Comparison of ENCODE assay signal across 1 cellular context in the genomic region with DNA sequence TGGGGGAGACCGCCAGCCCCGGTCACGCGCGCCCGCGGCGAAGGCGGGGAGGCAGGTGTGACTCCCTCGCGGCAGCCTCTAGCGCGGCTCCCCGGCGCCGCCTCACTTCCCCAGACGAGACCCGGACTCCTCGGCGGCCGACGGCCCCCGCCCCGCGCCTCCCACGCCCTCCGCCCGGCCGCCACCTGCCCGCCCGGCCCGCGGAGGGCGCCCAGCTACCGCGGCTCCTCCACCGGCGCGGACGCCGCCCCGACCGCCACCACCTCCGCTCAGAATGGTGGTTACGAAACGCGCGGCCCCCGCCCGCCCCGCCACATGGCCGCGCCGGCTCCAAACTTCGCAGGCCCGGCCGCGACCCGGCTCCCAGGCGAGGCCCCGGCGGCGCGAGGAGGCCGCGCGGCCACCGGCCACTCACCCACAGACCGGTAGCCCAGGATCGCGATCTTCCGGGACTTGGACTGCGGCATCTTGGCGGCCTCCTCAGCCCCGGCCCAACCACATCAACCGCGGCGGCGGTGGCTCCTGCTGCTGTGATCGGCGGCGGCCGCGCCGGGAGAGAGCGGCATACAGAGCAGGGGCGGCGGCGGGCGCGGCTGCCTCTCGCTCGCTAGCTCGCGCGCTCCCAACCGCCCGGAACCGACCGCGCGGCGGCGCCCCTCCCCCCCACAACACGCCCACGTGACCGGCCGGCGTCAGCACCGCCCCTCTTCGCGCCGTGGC.
TF ChIP-seq lines count a peak whose summit lies in the region.
"Not testable (repeated sequence)": the region's sequence is repeated elsewhere in the genome, so short reads cannot be mapped to it uniquely, and the experiment has no call there.

No MANE protein-coding gene starts in this region.

TF ChIP-seq in K562, 482 proteins besides CTCF, POLR2A, EP300 and RAD21 (continued from another document):
- TF ChIP-seq, protein P1, sequence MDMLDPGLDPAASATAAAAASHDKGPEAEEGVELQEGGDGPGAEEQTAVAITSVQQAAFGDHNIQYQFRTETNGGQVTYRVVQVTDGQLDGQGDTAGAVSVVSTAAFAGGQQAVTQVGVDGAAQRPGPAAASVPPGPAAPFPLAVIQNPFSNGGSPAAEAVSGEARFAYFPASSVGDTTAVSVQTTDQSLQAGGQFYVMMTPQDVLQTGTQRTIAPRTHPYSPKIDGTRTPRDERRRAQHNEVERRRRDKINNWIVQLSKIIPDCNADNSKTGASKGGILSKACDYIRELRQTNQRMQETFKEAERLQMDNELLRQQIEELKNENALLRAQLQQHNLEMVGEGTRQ (CRISPR knock-in tag; IDR thresholded peaks at IDR 0.05): peak; percentile 55
- TF ChIP-seq ZNF589 (CRISPR knock-in tag; IDR thresholded peaks at IDR 0.05; ENCODE audit: low read depth) (peak; percentile 57; the same call in 1 of the 2 replicates), L3MBTL2 (IDR thresholded peaks at IDR 0.05) (peak; percentile 85; the same call in 1 of the 2 replicates), ZBTB17 (CRISPR knock-in tag; IDR thresholded peaks at IDR 0.05) (peak; percentile 66; the same call in 1 of the 2 replicates), CCNT2 (IDR thresholded peaks at IDR 0.05; ENCODE audit: borderline replicate concordance, extremely low read depth, insufficient read length, low read depth, low read length) (peak; percentile 88), SMAD1 (IDR thresholded peaks at IDR 0.05; ENCODE audit: low read depth, low read length, partially characterized antibody) (peak; percentile 34), MYC (IDR thresholded peaks at IDR 0.05; ENCODE audit: low read depth, low read length) (peak; percentile 87), SUPT5H (IDR thresholded peaks at IDR 0.05) (peak; percentile 72), ZNF766 (CRISPR knock-in tag; conservative IDR thresholded peaks at IDR 0.05) (0 out of 2 replicates have a peak, but pooled peaks have one; percentile 60)
- TF ChIP-seq, protein P2, sequence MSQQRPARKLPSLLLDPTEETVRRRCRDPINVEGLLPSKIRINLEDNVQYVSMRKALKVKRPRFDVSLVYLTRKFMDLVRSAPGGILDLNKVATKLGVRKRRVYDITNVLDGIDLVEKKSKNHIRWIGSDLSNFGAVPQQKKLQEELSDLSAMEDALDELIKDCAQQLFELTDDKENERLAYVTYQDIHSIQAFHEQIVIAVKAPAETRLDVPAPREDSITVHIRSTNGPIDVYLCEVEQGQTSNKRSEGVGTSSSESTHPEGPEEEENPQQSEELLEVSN (IDR thresholded peaks at IDR 0.05; ENCODE audit: borderline replicate concordance in 1 of 2, extremely low read depth in 1 of 2, insufficient read depth in 1 of 2, insufficient read length in 1 of 2, low read depth in 1 of 2, low read length in 1 of 2, poor library complexity in 1 of 2, severe bottlenecking in 1 of 2): peak; percentile 41 to 81
- not testable (repeated sequence) for TF ChIP-seq MYC (CRISPR knock-in tag; IDR thresholded peaks at IDR 0.05; ENCODE audit: borderline replicate concordance, low read depth)
- TF ChIP-seq, protein P3, sequence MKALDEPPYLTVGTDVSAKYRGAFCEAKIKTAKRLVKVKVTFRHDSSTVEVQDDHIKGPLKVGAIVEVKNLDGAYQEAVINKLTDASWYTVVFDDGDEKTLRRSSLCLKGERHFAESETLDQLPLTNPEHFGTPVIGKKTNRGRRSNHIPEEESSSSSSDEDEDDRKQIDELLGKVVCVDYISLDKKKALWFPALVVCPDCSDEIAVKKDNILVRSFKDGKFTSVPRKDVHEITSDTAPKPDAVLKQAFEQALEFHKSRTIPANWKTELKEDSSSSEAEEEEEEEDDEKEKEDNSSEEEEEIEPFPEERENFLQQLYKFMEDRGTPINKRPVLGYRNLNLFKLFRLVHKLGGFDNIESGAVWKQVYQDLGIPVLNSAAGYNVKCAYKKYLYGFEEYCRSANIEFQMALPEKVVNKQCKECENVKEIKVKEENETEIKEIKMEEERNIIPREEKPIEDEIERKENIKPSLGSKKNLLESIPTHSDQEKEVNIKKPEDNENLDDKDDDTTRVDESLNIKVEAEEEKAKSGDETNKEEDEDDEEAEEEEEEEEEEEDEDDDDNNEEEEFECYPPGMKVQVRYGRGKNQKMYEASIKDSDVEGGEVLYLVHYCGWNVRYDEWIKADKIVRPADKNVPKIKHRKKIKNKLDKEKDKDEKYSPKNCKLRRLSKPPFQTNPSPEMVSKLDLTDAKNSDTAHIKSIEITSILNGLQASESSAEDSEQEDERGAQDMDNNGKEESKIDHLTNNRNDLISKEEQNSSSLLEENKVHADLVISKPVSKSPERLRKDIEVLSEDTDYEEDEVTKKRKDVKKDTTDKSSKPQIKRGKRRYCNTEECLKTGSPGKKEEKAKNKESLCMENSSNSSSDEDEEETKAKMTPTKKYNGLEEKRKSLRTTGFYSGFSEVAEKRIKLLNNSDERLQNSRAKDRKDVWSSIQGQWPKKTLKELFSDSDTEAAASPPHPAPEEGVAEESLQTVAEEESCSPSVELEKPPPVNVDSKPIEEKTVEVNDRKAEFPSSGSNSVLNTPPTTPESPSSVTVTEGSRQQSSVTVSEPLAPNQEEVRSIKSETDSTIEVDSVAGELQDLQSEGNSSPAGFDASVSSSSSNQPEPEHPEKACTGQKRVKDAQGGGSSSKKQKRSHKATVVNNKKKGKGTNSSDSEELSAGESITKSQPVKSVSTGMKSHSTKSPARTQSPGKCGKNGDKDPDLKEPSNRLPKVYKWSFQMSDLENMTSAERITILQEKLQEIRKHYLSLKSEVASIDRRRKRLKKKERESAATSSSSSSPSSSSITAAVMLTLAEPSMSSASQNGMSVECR (CRISPR knock-in tag; IDR thresholded peaks at IDR 0.05): peak; percentile 17; the same call in 1 of the 2 replicates
